In genomic region chr7:129489491-129489890, GRCh38 we compare ENCODE assay signal across 16 cellular contexts. TPM values are rescaled to one million over a fixed set of nuclear protein-coding genes. Genes with fewer than 3 reads are reported as not detected.
DNase-seq lines count a peak whose midpoint lies in the region; ATAC-seq and TF ChIP-seq lines count a peak whose summit lies in the region.
"Had no signal": no experiment of that assay in that cellular context is flagged by ENCODE, and none has a peak within 500 bp of the region (broad histone marks: within the 10 kb centered on the region; RNA-seq: fewer than 3 reads in every experiment).

No MANE protein-coding gene starts in this region.

- H3K36me3 ChIP-seq in SK-N-SH (replicated peaks in 1 of 2; ENCODE audit: control insufficient read depth in 1 of 2, insufficient read depth in 2 of 2, low read length in 1 of 2): no peaks in the 10 kb centered on the region
- no peaks in the 10 kb centered on the region for H3K36me3 ChIP-seq in A673 (ENCODE audit: insufficient read depth, low read length, poor library complexity, severe bottlenecking)
- H3K36me3 ChIP-seq: right atrium auricular region had no signal

- H3K4me3 ChIP-seq in SK-N-SH (ENCODE audit: low read depth in 2 of 2, low read length in 1 of 2) (no peak overlapping the region), fibroblast of the aortic adventitia (ENCODE audit: low read depth, low read length) (no peak overlapping the region), A673 (ENCODE audit: low read depth, low read length, poor library complexity, severe bottlenecking) (no peak overlapping the region)
- H3K4me3 ChIP-seq: right atrium auricular region, testis had no signal

- intact Hi-C loops in A673 (cut with micrococcal nuclease; ENCODE audit: unreplicated experiment): no loop called here

- no peaks in the 10 kb centered on the region for H3K36me3 Mint-ChIP-seq in osteocyte (ENCODE audit: unreplicated experiment)

- BruUV-seq in A673 (replicated peaks; lab: Mats Ljungman, UMichigan): no TSS peak

- CTCF ChIA-PET in SK-N-SH (lab: Yijun Ruan, JAX): interaction anchor here (1.2 to 2.4 kb wide), 2 partner anchors 18 to 271 kb away, joined by 3 to 15 read pairs; no protein-coding TSS in a partner anchor
- CTCF ChIA-PET in A673 (lab: Charles Lee): no interaction called here

- peaks cover 12% of the 10 kb centered on the region for H3F3A ChIP-seq in SK-N-SH (replicated peaks; ENCODE audit: insufficient read depth)

- POLR2A ChIA-PET in SK-N-SH (lab: Yijun Ruan, JAX) (no interaction called here), A673 (lab: Charles Lee; ENCODE audit: low non-redundant PET) (no interaction called here)

- H3K4me2 ChIP-seq in SK-N-SH: no peak overlapping the region

- H3K9me3 ChIP-seq in SK-N-SH: no peaks in the 10 kb centered on the region
- no peaks in the 10 kb centered on the region for H3K9me3 ChIP-seq in A673 (ENCODE audit: low read depth, low read length, poor library complexity, severe bottlenecking)
- H3K9me3 ChIP-seq: right atrium auricular region, testis had no signal

- no peaks in the 10 kb centered on the region for H4K20me1 ChIP-seq in SK-N-SH (ENCODE audit: insufficient read depth)

- no peaks in the 10 kb centered on the region for H3K27me3 ChIP-seq in SK-N-SH (ENCODE audit: insufficient read depth)
- H3K27me3 ChIP-seq in A673 (replicated peaks; ENCODE audit: insufficient read depth, low read depth, low read length, poor library complexity): no peaks in the 10 kb centered on the region
- H3K27me3 ChIP-seq: right atrium auricular region, testis had no signal

- no peak for TF ChIP-seq RAD21 in SK-N-SH (IDR thresholded peaks at IDR 0.05; ENCODE audit: low read length)

- no peaks in the 10 kb centered on the region for H3K27me3 Mint-ChIP-seq in osteocyte (ENCODE audit: unreplicated experiment)
- H3K27me3 Mint-ChIP-seq: activated CD4-positive, alpha-beta memory T cell treated with anti-CD3 and anti-CD28 coated beads, Interleukin-2, amount 10 ng/mL, durations not matched to agents 7 days and 5 days had no signal

- H3K4me1 ChIP-seq in SK-N-SH (ENCODE audit: control insufficient read depth in 1 of 2, insufficient read depth in 2 of 2, low read depth in 1 of 2, low read length in 1 of 2): no peaks in the 10 kb centered on the region
- no peaks in the 10 kb centered on the region for H3K4me1 ChIP-seq in A673 (ENCODE audit: insufficient read depth, low read length, poor library complexity, severe bottlenecking)
- H3K4me1 ChIP-seq: right atrium auricular region, testis had no signal

- H3K4me1 Mint-ChIP-seq in osteocyte (ENCODE audit: unreplicated experiment): peaks cover 8% of the 10 kb centered on the region
- H3K4me1 Mint-ChIP-seq: nephron progenitor cell had no signal

- 51% methylated on average over 3 of the region's 3 CpGs for WGBS in SK-N-SH (ENCODE audit: low lambda C conversion rate)

- TF ChIP-seq CTCF in SK-N-SH (IDR thresholded peaks at IDR 0.05) (no peak), fibroblast of the aortic adventitia (IDR thresholded peaks at IDR 0.05; ENCODE audit: insufficient read depth, low read length) (no peak), osteocyte (IDR thresholded peaks at IDR 0.05) (no peak), A673 (conservative IDR thresholded peaks at IDR 0.05; ENCODE audit: low read depth, low read length) (no peak)

- H3K9me2 ChIP-seq in SK-N-SH: no peaks in the 10 kb centered on the region

- no peaks in the 10 kb centered on the region for H3K9me3 Mint-ChIP-seq in osteocyte (ENCODE audit: unreplicated experiment)
- H3K9me3 Mint-ChIP-seq: activated CD4-positive, alpha-beta memory T cell treated with anti-CD3 and anti-CD28 coated beads, Interleukin-2, amount 10 ng/mL, durations not matched to agents 7 days and 5 days; nephron progenitor cell had no signal

- no peak overlapping the region for H3K9ac ChIP-seq in SK-N-SH

- no peak for ATAC-seq in GM21447 (IDR thresholded peaks at IDR 0.05; ENCODE audit: unreplicated experiment)

- H3K79me2 ChIP-seq in SK-N-SH (ENCODE audit: insufficient read depth): no peaks in the 10 kb centered on the region

- H3K27ac ChIP-seq in SK-N-SH (ENCODE audit: low read depth in 2 of 2, low read length in 1 of 2): no peak overlapping the region
- no peak overlapping the region for H3K27ac ChIP-seq in A673 (ENCODE audit: low read depth, low read length, poor library complexity, severe bottlenecking)
- H3K27ac ChIP-seq: right atrium auricular region, testis had no signal

- TF ChIP-seq EP300 in SK-N-SH (IDR thresholded peaks at IDR 0.05; ENCODE audit: borderline replicate concordance in 1 of 2, low read depth in 1 of 2, low read length in 1 of 2): no peak

- H2AFZ ChIP-seq in SK-N-SH (ENCODE audit: low read depth): peak overlapping the region; percentile 63; the same call in 1 of the 2 replicates

- peak; percentile 23 for DNase-seq in GM04504 (ENCODE audit: low read depth)
- DNase-seq in SK-N-SH: no peak
- DNase-seq in fibroblast of the aortic adventitia (ENCODE audit: low read depth): peak; percentile 99
- DNase-seq in osteocyte (ENCODE audit: extremely low spot score, unreplicated experiment): no peak
- DNase-seq in A673 (ENCODE audit: low spot score): no peak
- DNase-seq in central memory CD4-positive, alpha-beta T cell: no peak
- DNase-seq: activated CD4-positive, alpha-beta memory T cell treated with anti-CD3 and anti-CD28 coated beads, Interleukin-2, amount 10 ng/mL, durations not matched to agents 7 days and 5 days; NCI-H2029; NCI-H526 treated with DMSO at 0.1 percent for 48 hours; nephron progenitor cell; OCI-M1; stimulated activated CD4-positive, alpha-beta T cell treated with anti-CD3 and anti-CD28 coated beads, Interleukin-2, amount 100 ng/mL, for 48 hours; testis had no signal

- H3K27ac Mint-ChIP-seq in osteocyte (ENCODE audit: unreplicated experiment): no peak overlapping the region
- H3K27ac Mint-ChIP-seq: activated CD4-positive, alpha-beta memory T cell treated with anti-CD3 and anti-CD28 coated beads, Interleukin-2, amount 10 ng/mL, durations not matched to agents 7 days and 5 days; nephron progenitor cell had no signal

- no peak overlapping the region for H3K4me3 Mint-ChIP-seq in osteocyte (ENCODE audit: unreplicated experiment)
- H3K4me3 Mint-ChIP-seq: activated CD4-positive, alpha-beta memory T cell treated with anti-CD3 and anti-CD28 coated beads, Interleukin-2, amount 10 ng/mL, durations not matched to agents 7 days and 5 days; nephron progenitor cell had no signal

TF ChIP-seq in SK-N-SH, 30 proteins besides CTCF, POLR2A, EP300 and RAD21:
- no peak for TF ChIP-seq RXRA (IDR thresholded peaks at IDR 0.05; ENCODE audit: borderline replicate concordance, low read depth)
- TF ChIP-seq TEAD4 (IDR thresholded peaks at IDR 0.05; ENCODE audit: borderline replicate concordance, insufficient read depth): no peak
- TF ChIP-seq MXI1 (IDR thresholded peaks at IDR 0.05; ENCODE audit: low read depth, low read length): no peak
- no peak for TF ChIP-seq CHD2 (IDR thresholded peaks at IDR 0.05; ENCODE audit: low read length, partially characterized antibody)
- no peak for TF ChIP-seq NRF1 (IDR thresholded peaks at IDR 0.05; ENCODE audit: low read depth, low read length)
- TF ChIP-seq MEF2A (IDR thresholded peaks at IDR 0.05; ENCODE audit: borderline replicate concordance, low read depth): no peak
- TF ChIP-seq FOXM1 (IDR thresholded peaks at IDR 0.05; ENCODE audit: low read depth): no peak
- 0 out of 2 replicates have a peak, but pooled peaks have one; percentile 5 for TF ChIP-seq JUND (IDR thresholded peaks at IDR 0.05)
- TF ChIP-seq EZH2phosphoT487 (IDR thresholded peaks at IDR 0.05; ENCODE audit: borderline replicate concordance, low read depth): no peak
- TF ChIP-seq, protein P1, sequence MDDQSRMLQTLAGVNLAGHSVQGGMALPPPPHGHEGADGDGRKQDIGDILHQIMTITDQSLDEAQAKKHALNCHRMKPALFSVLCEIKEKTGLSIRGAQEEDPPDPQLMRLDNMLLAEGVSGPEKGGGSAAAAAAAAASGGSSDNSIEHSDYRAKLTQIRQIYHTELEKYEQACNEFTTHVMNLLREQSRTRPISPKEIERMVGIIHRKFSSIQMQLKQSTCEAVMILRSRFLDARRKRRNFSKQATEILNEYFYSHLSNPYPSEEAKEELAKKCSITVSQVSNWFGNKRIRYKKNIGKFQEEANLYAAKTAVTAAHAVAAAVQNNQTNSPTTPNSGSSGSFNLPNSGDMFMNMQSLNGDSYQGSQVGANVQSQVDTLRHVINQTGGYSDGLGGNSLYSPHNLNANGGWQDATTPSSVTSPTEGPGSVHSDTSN (IDR thresholded peaks at IDR 0.05): no peak
- TF ChIP-seq YY1 (IDR thresholded peaks at IDR 0.05; ENCODE audit: low read depth): peak; percentile 75; the same call in 1 of the 2 replicates
- no peak for TF ChIP-seq ELF1 (IDR thresholded peaks at IDR 0.05)
- TF ChIP-seq RFX5 (IDR thresholded peaks at IDR 0.05; ENCODE audit: low read length): no peak
- no peak for TF ChIP-seq TAF1 (IDR thresholded peaks at IDR 0.05; ENCODE audit: borderline replicate concordance, low read depth, low read length)

RNA-seq across cellular contexts. Expression of gene SMKR1, which starts 12.8 kb away (rescaled TPM):
- polyA plus RNA-seq in SK-N-SH (2012; rRNA removed): 5.8 and 8.1 TPM in 2 replicates
- polyA plus RNA-seq in SK-N-SH (2012; cell fraction: cytosol; rRNA removed): 10.6 and 12.8 TPM in 2 replicates
- polyA plus RNA-seq in SK-N-SH (2012; cell fraction: nucleus; rRNA removed): 3.7 and 3.9 TPM in 2 replicates
- total RNA-seq in fibroblast of the aortic adventitia (ENCODE audit: low replicate concordance) (0.65 and 0.72 TPM in 2 replicates), osteocyte (not detected in 2 replicates), A673 (2021) (1.5 and 1.7 TPM in 2 replicates)
- total RNA-seq: G401, right atrium auricular region had no signal

RNA-seq across cellular contexts. Expression of gene STRIP2, which starts 55.3 kb away (rescaled TPM):
- 4.9 and 6.9 TPM in 2 replicates for polyA plus RNA-seq in SK-N-SH (2012; rRNA removed)
- 2.6 and 3.5 TPM in 2 replicates for polyA plus RNA-seq in SK-N-SH (2012; cell fraction: cytosol; rRNA removed)
- 17.6 and 24.1 TPM in 2 replicates for polyA plus RNA-seq in SK-N-SH (2012; cell fraction: nucleus; rRNA removed)
- total RNA-seq in fibroblast of the aortic adventitia (ENCODE audit: low replicate concordance): 2.5 and 6.9 TPM in 2 replicates
- total RNA-seq in osteocyte: 0.73 and 0.81 TPM in 2 replicates
- 9.1 and 10.7 TPM in 2 replicates for total RNA-seq in A673 (2021)

Comparison
In these comparisons a context has a peak if more than half of its experiments do, and no peak if none do; other contexts are left out.
1. DNase-seq: peak in GM04504 (single experiment) and fibroblast of the aortic adventitia (single experiment); none in SK-N-SH (single experiment), osteocyte (single experiment), A673 (single experiment) and central memory CD4-positive, alpha-beta T cell (single experiment).